In genomic region chr11:72641522-72641899, GRCh38 we compare ENCODE assay signal across 14 cellular contexts. TPM values are rescaled to one million over a fixed set of nuclear protein-coding genes. Genes with fewer than 3 reads are reported as not detected.
DNase-seq lines count a peak whose midpoint lies in the region; ATAC-seq and TF ChIP-seq lines count a peak whose summit lies in the region.
"Had no signal": no experiment of that assay in that cellular context is flagged by ENCODE, and none has a peak within 500 bp of the region (broad histone marks: within the 10 kb centered on the region; RNA-seq: fewer than 3 reads in every experiment).

No MANE protein-coding gene starts in this region.

- CTCF ChIA-PET in WTC11 (lab: Charles Lee), result interaction anchor here (0.9 to 7.5 kb wide), 12 partner anchors 8 to 170 kb away, joined by 3 to 124 read pairs (median 10); no protein-coding TSS in a partner anchor

- ATAC-seq in GM23338, result no peak
- no peak for ATAC-seq in activated T-helper 17 cell treated with anti-CD3 and anti-CD28 coated beads, Interleukin-2, amount 50 U/mL, for 72 hours (replicated peaks)
- no peak for ATAC-seq in GM19452 (IDR thresholded peaks at IDR 0.05; ENCODE audit: unreplicated experiment)
- no peak for ATAC-seq in WTC11
- ATAC-seq: naive thymus-derived CD8-positive, alpha-beta T cell had no signal

- H3K36me3 ChIP-seq in GM23338 (ENCODE audit: insufficient read depth) (no peaks in the 10 kb centered on the region), duodenal mucosa (ENCODE audit: control insufficient read depth in 1 of 2, insufficient read depth in 2 of 2, low read length in 2 of 2) (no peaks in the 10 kb centered on the region), mucosa of rectum (ENCODE audit: control insufficient read depth in 2 of 2, insufficient read depth in 2 of 2, low read length in 2 of 2) (no peaks in the 10 kb centered on the region), stomach smooth muscle (ENCODE audit: control insufficient read depth in 2 of 2, insufficient read depth in 2 of 2, low read length in 2 of 2) (no peaks in the 10 kb centered on the region)
- H3K36me3 ChIP-seq: BLaER1 treated with 17β-estradiol and CSF1 and Interleukin-3, amounts not matched to agents 10 nM and 100 nM had no signal

- H3K9ac ChIP-seq in duodenal mucosa (ENCODE audit: low read depth in 1 of 2, low read length in 2 of 2), result no peak overlapping the region
- peak overlapping the region in 1 of 2 donors; percentile 42 for H3K9ac ChIP-seq in mucosa of rectum (ENCODE audit: low read depth in 1 of 2, low read length in 2 of 2)
- H3K9ac ChIP-seq in stomach smooth muscle (ENCODE audit: low read length in 2 of 2), result peak overlapping the region in 1 of 2 donors; percentile 17

- no peaks in the 10 kb centered on the region for H3K9me3 ChIP-seq in duodenal mucosa (ENCODE audit: control insufficient read depth in 1 of 2, low read length in 2 of 2)
- no peaks in the 10 kb centered on the region for H3K9me3 ChIP-seq in mucosa of rectum (ENCODE audit: control insufficient read depth in 2 of 2, low read length in 2 of 2)
- H3K9me3 ChIP-seq in stomach smooth muscle (ENCODE audit: control insufficient read depth in 2 of 2, low read length in 2 of 2), result no peaks in the 10 kb centered on the region
- H3K9me3 ChIP-seq: BLaER1 treated with 17β-estradiol and CSF1 and Interleukin-3, amounts not matched to agents 10 nM and 100 nM had no signal

- H3K27me3 Mint-ChIP-seq in GM23338 (ENCODE audit: insufficient read depth, low read depth, poor library complexity) (peaks cover 19% of the 10 kb centered on the region), WTC11 (ENCODE audit: low read depth) (peaks cover 31% of the 10 kb centered on the region)
- H3K27me3 Mint-ChIP-seq in activated T-helper 17 cell treated with anti-CD3 and anti-CD28 coated beads, Interleukin-2, amount 50 U/mL, for 72 hours, result peaks cover 11% of the 10 kb centered on the region

- TF ChIP-seq CTCF in GM23338 (conservative IDR thresholded peaks at IDR 0.05; ENCODE audit: low read depth in 2 of 2) (no peak), WTC11 (IDR thresholded peaks at IDR 0.05) (no peak)

- H3K9me2 ChIP-seq in GM23338 (ENCODE audit: insufficient read depth), result no peaks in the 10 kb centered on the region

- H3F3A ChIP-seq in GM23338 (replicated peaks; ENCODE audit: low read depth), result no peaks in the 10 kb centered on the region

- H3K9me3 Mint-ChIP-seq in GM23338 (no peaks in the 10 kb centered on the region), WTC11 (no peaks in the 10 kb centered on the region)
- no peaks in the 10 kb centered on the region for H3K9me3 Mint-ChIP-seq in activated T-helper 17 cell treated with anti-CD3 and anti-CD28 coated beads, Interleukin-2, amount 50 U/mL, for 72 hours
- H3K9me3 Mint-ChIP-seq: activated naive CD4-positive, alpha-beta T cell treated with anti-CD3 and anti-CD28 coated beads, Interleukin-2, amount 50 U/mL, for 24 hours; central memory CD8-positive, alpha-beta T cell; naive thymus-derived CD8-positive, alpha-beta T cell had no signal

- H3K4me2 ChIP-seq in GM23338, result peak overlapping the region; percentile 88

- H3K4me1 ChIP-seq in GM23338 (ENCODE audit: insufficient read depth), result peaks cover 7% of the 10 kb centered on the region; the same call in 1 of the 2 replicates
- peaks cover 9 to 14% of the 10 kb centered on the region in 2 donors for H3K4me1 ChIP-seq in duodenal mucosa (ENCODE audit: control insufficient read depth in 1 of 2, insufficient read depth in 2 of 2, low read length in 2 of 2)
- H3K4me1 ChIP-seq in mucosa of rectum (ENCODE audit: control insufficient read depth in 2 of 2, insufficient read depth in 2 of 2, low read length in 2 of 2), result peaks cover 5 to 6% of the 10 kb centered on the region in 2 donors
- H3K4me1 ChIP-seq in stomach smooth muscle (ENCODE audit: control insufficient read depth, insufficient read depth, low read length), result peaks cover 56% of the 10 kb centered on the region

- no peaks in the 10 kb centered on the region for H3K36me3 Mint-ChIP-seq in GM23338 (ENCODE audit: low read depth)
- H3K36me3 Mint-ChIP-seq in activated T-helper 17 cell treated with anti-CD3 and anti-CD28 coated beads, Interleukin-2, amount 50 U/mL, for 72 hours (ENCODE audit: low read depth), result no peaks in the 10 kb centered on the region
- H3K36me3 Mint-ChIP-seq in WTC11, result no peaks in the 10 kb centered on the region
- H3K36me3 Mint-ChIP-seq: activated naive CD4-positive, alpha-beta T cell treated with anti-CD3 and anti-CD28 coated beads, Interleukin-2, amount 50 U/mL, for 24 hours; naive thymus-derived CD8-positive, alpha-beta T cell had no signal

- no peaks in the 10 kb centered on the region for H3K79me2 ChIP-seq in GM23338 (replicated peaks; ENCODE audit: insufficient read depth)

- H2AFZ ChIP-seq in GM23338, result no peak overlapping the region

- H3K27me3 ChIP-seq in GM23338 (ENCODE audit: insufficient read depth) (peaks cover 44% of the 10 kb centered on the region), duodenal mucosa (ENCODE audit: control insufficient read depth in 1 of 2, insufficient read depth in 2 of 2, low read length in 2 of 2) (peaks cover 32 to 38% of the 10 kb centered on the region in 2 donors), mucosa of rectum (ENCODE audit: control insufficient read depth in 2 of 2, insufficient read depth in 2 of 2, low read length in 2 of 2) (peaks cover 18 to 27% of the 10 kb centered on the region in 2 donors), stomach smooth muscle (ENCODE audit: control insufficient read depth in 1 of 2, insufficient read depth in 2 of 2, low read length in 2 of 2) (no peaks in the 10 kb centered on the region)

- no peaks in the 10 kb centered on the region; the same call in 1 of the 2 replicates for H4K20me1 ChIP-seq in GM23338 (replicated peaks; ENCODE audit: insufficient read depth)

- H3K4me3 Mint-ChIP-seq in GM23338, result no peak overlapping the region
- no peak overlapping the region for H3K4me3 Mint-ChIP-seq in activated T-helper 17 cell treated with anti-CD3 and anti-CD28 coated beads, Interleukin-2, amount 50 U/mL, for 72 hours
- no peak overlapping the region for H3K4me3 Mint-ChIP-seq in WTC11
- H3K4me3 Mint-ChIP-seq: activated naive CD4-positive, alpha-beta T cell treated with anti-CD3 and anti-CD28 coated beads, Interleukin-2, amount 50 U/mL, for 24 hours; central memory CD8-positive, alpha-beta T cell had no signal

- H3K4me1 Mint-ChIP-seq in GM23338 (peaks cover 14% of the 10 kb centered on the region), WTC11 (peaks cover 14% of the 10 kb centered on the region)
- no peaks in the 10 kb centered on the region for H3K4me1 Mint-ChIP-seq in activated T-helper 17 cell treated with anti-CD3 and anti-CD28 coated beads, Interleukin-2, amount 50 U/mL, for 72 hours
- H3K4me1 Mint-ChIP-seq: activated naive CD4-positive, alpha-beta T cell treated with anti-CD3 and anti-CD28 coated beads, Interleukin-2, amount 50 U/mL, for 24 hours; central memory CD8-positive, alpha-beta T cell had no signal

- POLR2A ChIA-PET in WTC11 (lab: Charles Lee), result no interaction called here

- no peak for DNase-seq in GM23338 (ENCODE audit: low spot score)
- DNase-seq in activated CD4-positive, alpha-beta T cell treated with anti-CD3 and anti-CD28 coated beads for 48 hours, result no peak
- DNase-seq in WTC11 (ENCODE audit: low spot score), result no peak
- DNase-seq: NCI-H1930 had no signal

- H3K27ac ChIP-seq in GM23338 (ENCODE audit: low read depth), result no peak overlapping the region
- H3K27ac ChIP-seq in duodenal mucosa (ENCODE audit: low read depth, low read length), result no peak overlapping the region
- H3K27ac ChIP-seq in mucosa of rectum (ENCODE audit: low read depth in 2 of 2, low read length in 2 of 2), result no peak overlapping the region
- H3K27ac ChIP-seq in stomach smooth muscle (ENCODE audit: low read length), result no peak overlapping the region
- H3K27ac ChIP-seq: BLaER1 treated with 17β-estradiol and CSF1 and Interleukin-3, amounts not matched to agents 10 nM and 100 nM had no signal

- H3K4me3 ChIP-seq in GM23338 (peak overlapping the region; percentile 66), duodenal mucosa (ENCODE audit: low read depth in 1 of 2, low read length in 2 of 2) (peak overlapping the region; percentile 61 to 63), mucosa of rectum (ENCODE audit: low read length in 2 of 2) (peak overlapping the region; percentile 30 to 57), stomach smooth muscle (ENCODE audit: low read length in 2 of 2) (peak overlapping the region; percentile 75 to 81)
- H3K4me3 ChIP-seq: GM12878 had no signal

- H3K27ac Mint-ChIP-seq in GM23338 (no peak overlapping the region), WTC11 (no peak overlapping the region)
- no peak overlapping the region for H3K27ac Mint-ChIP-seq in activated T-helper 17 cell treated with anti-CD3 and anti-CD28 coated beads, Interleukin-2, amount 50 U/mL, for 72 hours
- H3K27ac Mint-ChIP-seq: activated naive CD4-positive, alpha-beta T cell treated with anti-CD3 and anti-CD28 coated beads, Interleukin-2, amount 50 U/mL, for 24 hours had no signal

TF ChIP-seq in GM23338, 12 proteins besides CTCF, POLR2A, EP300 and RAD21 (continues in another document):
- peak; percentile 10 for TF ChIP-seq EZH2 (IDR thresholded peaks at IDR 0.05; ENCODE audit: low read depth, unreplicated experiment)

RNA-seq across cellular contexts. Expression of gene PDE2A, which starts 32.7 kb away (rescaled TPM):
- 8.2 and 16.2 TPM in 2 replicates for total RNA-seq in GM23338 (2014; rRNA removed; shearing (Covaris generic))
- 4.1 and 4.3 TPM in 2 replicates for polyA plus RNA-seq in GM23338 (2016; fragmentation: Nextera tagmentation; extraction: Ambion mirVana)
- total RNA-seq in activated T-helper 17 cell treated with anti-CD3 and anti-CD28 coated beads, Interleukin-2, amount 50 U/mL, for 72 hours, result 1 to 10 TPM; 1.7 to 3.6 TPM
- 3.7 to 5.0 TPM (median 4.9 TPM) in 3 replicates for total RNA-seq in WTC11 (2021)
